ENCODE assay signal across 6 cellular contexts in the genomic region with DNA sequence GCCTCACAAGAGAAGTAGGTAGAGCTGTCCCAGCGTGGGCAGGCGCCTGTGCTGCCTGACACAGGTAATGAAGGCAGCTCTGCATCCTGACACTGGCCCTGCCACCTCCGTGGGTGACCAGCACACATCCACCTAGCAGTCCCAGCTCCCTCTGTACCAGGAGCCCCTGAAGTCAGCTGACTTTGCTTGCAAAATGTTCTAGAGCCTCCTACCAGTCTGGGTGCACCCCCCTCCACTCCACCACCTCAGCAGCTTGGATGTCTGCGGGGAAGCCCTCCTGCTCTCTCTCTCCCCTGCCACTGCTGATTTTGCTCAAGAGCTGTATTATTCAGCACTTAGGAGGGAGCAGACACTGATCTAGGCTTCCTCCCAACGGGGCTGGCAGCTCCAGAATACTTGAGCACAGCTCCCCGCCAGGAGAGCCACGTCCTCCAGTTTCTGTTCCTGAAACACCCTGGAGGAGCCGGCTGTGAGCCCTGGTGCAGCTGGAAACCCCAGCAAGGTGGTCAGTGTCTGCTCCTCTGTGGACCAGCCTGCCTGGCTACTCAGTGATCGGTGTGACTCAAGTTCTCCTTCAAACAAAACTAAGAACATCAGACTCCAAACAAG. TPM values are rescaled to one million over a fixed set of nuclear protein-coding genes. Genes with fewer than 3 reads are reported as not detected.
DNase-seq lines count a peak whose midpoint lies in the region; ATAC-seq and TF ChIP-seq lines count a peak whose summit lies in the region.

No MANE protein-coding gene starts in this region.

- peak overlapping the region; percentile 90 to 99 (median 98) for H3K27ac Mint-ChIP-seq in CD14-positive monocyte
- H3K27ac Mint-ChIP-seq in stimulated activated memory B cell treated with anti-CD40 and anti-IgM and Interleukin-4, amounts not matched to agents 10 μg/mL and 1 μg/mL and 100 μg/mL, for 72 hours, result peak overlapping the region; percentile 61

- H3K9me2 ChIP-seq in PC-9 (ENCODE audit: insufficient read depth), result no peaks in the 10 kb centered on the region

- H3K27me3 Mint-ChIP-seq in CD14-positive monocyte (ENCODE audit: low read depth in 3 of 3), result peaks cover 0 to 4% (median 3%) of the 10 kb centered on the region in 3 donors
- no peaks in the 10 kb centered on the region for H3K27me3 Mint-ChIP-seq in stimulated activated memory B cell treated with anti-CD40 and anti-IgM and Interleukin-4, amounts not matched to agents 10 μg/mL and 1 μg/mL and 100 μg/mL, for 72 hours

- no peak overlapping the region for H3K27ac ChIP-seq in PC-9
- H3K27ac ChIP-seq in esophagus muscularis mucosa (replicated peaks in 1 of 4), result peak overlapping the region; percentile 83 to 94 (median 88)

- no peak for TF ChIP-seq CTCF in CD14-positive monocyte (IDR thresholded peaks at IDR 0.05)
- no peak for TF ChIP-seq CTCF in PC-9 (conservative IDR thresholded peaks at IDR 0.05)
- no peak for TF ChIP-seq CTCF in esophagus muscularis mucosa (IDR thresholded peaks at IDR 0.05)

- H3K4me2 ChIP-seq in PC-9, result peak overlapping the region; percentile 100

- H3K36me3 Mint-ChIP-seq in CD14-positive monocyte, result peaks cover 18 to 35% of the 10 kb centered on the region in 2 donors
- H3K36me3 Mint-ChIP-seq in stimulated activated memory B cell treated with anti-CD40 and anti-IgM and Interleukin-4, amounts not matched to agents 10 μg/mL and 1 μg/mL and 100 μg/mL, for 72 hours, result no peaks in the 10 kb centered on the region

- H2AFZ ChIP-seq in PC-9, result peak overlapping the region; percentile 70

- ATAC-seq in stimulated activated memory B cell treated with anti-CD40 and anti-IgM and Interleukin-4, amounts not matched to agents 10 μg/mL and 1 μg/mL and 100 μg/mL, for 72 hours, result no peak
- ATAC-seq in esophagus mucosa (no peak), HG03095 (IDR thresholded peaks at IDR 0.05; ENCODE audit: unreplicated experiment) (no peak)

- H3K9me3 ChIP-seq in PC-9 (ENCODE audit: insufficient read depth, low read depth), result no peaks in the 10 kb centered on the region
- H3K9me3 ChIP-seq in esophagus muscularis mucosa, result no peaks in the 10 kb centered on the region

- TSS peak; percentile 34 for BruUV-seq in PC-9 (replicated peaks; lab: Mats Ljungman, UMichigan)

- no peak for TF ChIP-seq EP300 in esophagus muscularis mucosa (IDR thresholded peaks at IDR 0.05)

- H3K9me3 Mint-ChIP-seq in CD14-positive monocyte, result peaks cover 0 to 2% (median 0%) of the 10 kb centered on the region in 7 donors
- H3K9me3 Mint-ChIP-seq in stimulated activated memory B cell treated with anti-CD40 and anti-IgM and Interleukin-4, amounts not matched to agents 10 μg/mL and 1 μg/mL and 100 μg/mL, for 72 hours, result no peaks in the 10 kb centered on the region

- no peaks in the 10 kb centered on the region for H3K27me3 ChIP-seq in PC-9 (ENCODE audit: insufficient read depth, low read depth)
- H3K27me3 ChIP-seq in esophagus muscularis mucosa, result no peaks in the 10 kb centered on the region

- peaks cover 19% of the 10 kb centered on the region for H3K4me1 ChIP-seq in PC-9 (replicated peaks; ENCODE audit: insufficient read depth)
- H3K4me1 ChIP-seq in esophagus muscularis mucosa, result peaks cover 54 to 79% (median 73%) of the 10 kb centered on the region in 4 donors

- peak overlapping the region; percentile 99 for H3K4me3 Mint-ChIP-seq in CD14-positive monocyte
- peak overlapping the region; percentile 73 for H3K4me3 Mint-ChIP-seq in stimulated activated memory B cell treated with anti-CD40 and anti-IgM and Interleukin-4, amounts not matched to agents 10 μg/mL and 1 μg/mL and 100 μg/mL, for 72 hours

- peaks cover 19% of the 10 kb centered on the region; the same call in 1 of the 2 replicates for H3K79me2 ChIP-seq in PC-9 (ENCODE audit: low read depth)

- peak overlapping the region; percentile 78 for H3K4me3 ChIP-seq in PC-9
- H3K4me3 ChIP-seq in esophagus muscularis mucosa, result peak overlapping the region; percentile 82 to 99 (median 92)

- H3K4me1 Mint-ChIP-seq in CD14-positive monocyte, result peaks cover 55% of the 10 kb centered on the region
- peaks cover 73% of the 10 kb centered on the region for H3K4me1 Mint-ChIP-seq in stimulated activated memory B cell treated with anti-CD40 and anti-IgM and Interleukin-4, amounts not matched to agents 10 μg/mL and 1 μg/mL and 100 μg/mL, for 72 hours

- no peak for TF ChIP-seq POLR2A in esophagus muscularis mucosa (IDR thresholded peaks at IDR 0.05; ENCODE audit: low read depth)

- POLR2A ChIA-PET in PC-9 (lab: Charles Lee; ENCODE audit: unreplicated experiment), result interaction anchor here (0.6 to 0.7 kb wide), 3 partner anchors 25 to 450 kb away, joined by 3 to 8 read pairs (median 3); a partner anchor contains a TSS

- CTCF ChIA-PET in PC-9 (lab: Charles Lee), result interaction anchor here (0.7 kb wide), 1 partner anchor 32 kb away, joined by 3 read pairs; no protein-coding TSS in a partner anchor

- H4K20me1 ChIP-seq in PC-9 (ENCODE audit: insufficient read depth), result peaks cover 6% of the 10 kb centered on the region; the same call in 1 of the 2 replicates

- DNase-seq in CD14-positive monocyte (ENCODE audit: low spot score) (peak; percentile 70), PC-9 (no peak), esophagus muscularis mucosa (ENCODE audit: extremely low spot score) (no peak)

- WGBS in esophagus muscularis mucosa, result 28% methylated on average over 9 of the region's 9 CpGs

- peaks cover 16% of the 10 kb centered on the region; the same call in 1 of the 2 replicates for H3F3A ChIP-seq in PC-9 (ENCODE audit: insufficient read depth, low read depth)

- intact Hi-C loops in CD14-positive monocyte (cut with micrococcal nuclease) (loop anchor here (2.0 to 10.0 kb wide), 3 partner anchors 134 to 750 kb away; a partner anchor contains a TSS), PC-9 (cut with micrococcal nuclease; ENCODE audit: unreplicated experiment) (no loop called here), esophagus muscularis mucosa (cut with DNase I) (loop anchor here (5.0 kb wide), 1 partner anchor 43 kb away; a partner anchor contains a TSS)

- H3K36me3 ChIP-seq in PC-9 (ENCODE audit: low read depth), result no peaks in the 10 kb centered on the region
- H3K36me3 ChIP-seq in esophagus muscularis mucosa, result peaks cover 0 to 35% (median 18%) of the 10 kb centered on the region in 4 donors

RNA-seq across cellular contexts. Expression of a gene that starts 1.0 kb away (rescaled TPM):
- polyA plus RNA-seq in CD14-positive monocyte, result 100 to 1,000 TPM in 1 of 2 donors, 10 to 100 TPM in 1; 99.3 to 120 TPM
- total RNA-seq in PC-9 (2021), result 25.6 and 29.4 TPM in 2 replicates
- total RNA-seq in esophagus muscularis mucosa, result 10 to 100 TPM; 23.3 to 33.5 (median 27.5) TPM
- total RNA-seq in esophagus mucosa, result 4.7 TPM

RNA-seq across cellular contexts. Expression of a gene that starts 1.1 kb away (rescaled TPM):
- 1 to 10 TPM; 5.9 to 7.5 TPM for polyA plus RNA-seq in CD14-positive monocyte
- total RNA-seq in PC-9 (2021), result 20.0 and 38.0 TPM in 2 replicates
- 10 to 100 TPM in 2 of 4 donors, 1 to 10 TPM in 2; 8.9 to 14.7 (median 10.3) TPM for total RNA-seq in esophagus muscularis mucosa
- 14.3 TPM for total RNA-seq in esophagus mucosa

RNA-seq across cellular contexts. Expression of a gene that starts 18.9 kb away (rescaled TPM):
- 1 to 10 TPM; 4.2 to 5.3 TPM for polyA plus RNA-seq in CD14-positive monocyte
- total RNA-seq in PC-9 (2021), result 1.3 and 2.0 TPM in 2 replicates
- under 1 TPM; 0.26 to 0.83 (median 0.59) TPM for total RNA-seq in esophagus muscularis mucosa
- total RNA-seq in esophagus mucosa, result 0.28 TPM

RNA-seq across cellular contexts. Expression of a gene that starts 42.3 kb away (rescaled TPM):
- 10 to 100 TPM in 1 of 2 donors, 1 to 10 TPM in 1; 9.0 to 12.2 TPM for polyA plus RNA-seq in CD14-positive monocyte
- 146 and 168 TPM in 2 replicates for total RNA-seq in PC-9 (2021)
- total RNA-seq in esophagus muscularis mucosa, result 10 to 100 TPM; 27.0 to 32.4 (median 29.3) TPM
- total RNA-seq in esophagus mucosa, result 154 TPM

RNA-seq across cellular contexts. Expression of a gene that starts 54.3 kb away (rescaled TPM):
- polyA plus RNA-seq in CD14-positive monocyte, result 1,000 to 10,000 TPM; 2,092 to 2,376 TPM
- 6.3 and 8.0 TPM in 2 replicates for total RNA-seq in PC-9 (2021)
- total RNA-seq in esophagus muscularis mucosa, result 100 to 1,000 TPM in 2 of 4 donors, 10 to 100 TPM in 2; 46.5 to 156 (median 99.2) TPM
- total RNA-seq in esophagus mucosa, result 66.3 TPM
